In genomic region chr12:120590741-120591407, GRCh38 we compare ENCODE assay signal across 13 cellular contexts. TPM values are rescaled to one million over a fixed set of nuclear protein-coding genes. Genes with fewer than 3 reads are reported as not detected.
"Had no signal": no experiment of that assay in that cellular context is flagged by ENCODE, and none has a peak within 500 bp of the region (broad histone marks: within the 10 kb centered on the region; RNA-seq: fewer than 3 reads in every experiment).

No MANE protein-coding gene starts in this region.

- H3K27ac Mint-ChIP-seq: activated CD4-positive, alpha-beta T cell treated with anti-CD3 and anti-CD28 coated beads, Interleukin-2, amount 10 ng/mL, durations not matched to agents 24 days and 14 days; activated naive CD4-positive, alpha-beta T cell treated with anti-CD3 and anti-CD28 coated beads for 36 hours; memory B cell; stimulated activated effector memory CD8-positive, alpha-beta T cell treated with anti-CD3 and anti-CD28 coated beads, Interleukin-12 subunit alpha, Interleukin-12 subunit beta, amount 100 ng/mL, for 72 hours; T-helper 1 cell treated with Interleukin-12 subunit alpha and Interleukin-12 subunit beta and Interleukin-4 antibody, amounts not matched to agents 30 μg/mL and 1 μg/mL, for 36 hours had no signal

- DNase-seq: activated CD4-positive, alpha-beta T cell treated with anti-CD3 and anti-CD28 coated beads, Interleukin-2, amount 10 ng/mL, durations not matched to agents 24 days and 14 days; activated CD8-positive, alpha-beta memory T cell treated with anti-CD3 and anti-CD28 coated beads for 24 hours; activated naive CD4-positive, alpha-beta T cell treated with anti-CD3 and anti-CD28 coated beads for 36 hours; caudate nucleus; cortex of kidney; effector memory CD4-positive, alpha-beta T cell; hypothalamus; right cardiac atrium; trophoblast cell had no signal

- H3K9me3 Mint-ChIP-seq: activated CD4-positive, alpha-beta T cell treated with anti-CD3 and anti-CD28 coated beads, Interleukin-2, amount 10 ng/mL, durations not matched to agents 24 days and 14 days; activated naive CD4-positive, alpha-beta T cell treated with anti-CD3 and anti-CD28 coated beads for 36 hours; memory B cell; stimulated activated effector memory CD8-positive, alpha-beta T cell treated with anti-CD3 and anti-CD28 coated beads, Interleukin-12 subunit alpha, Interleukin-12 subunit beta, amount 100 ng/mL, for 72 hours; T-helper 1 cell treated with Interleukin-12 subunit alpha and Interleukin-12 subunit beta and Interleukin-4 antibody, amounts not matched to agents 30 μg/mL and 1 μg/mL, for 36 hours; WTC11 had no signal

- H3K36me3 Mint-ChIP-seq: memory B cell; stimulated activated effector memory CD8-positive, alpha-beta T cell treated with anti-CD3 and anti-CD28 coated beads, Interleukin-12 subunit alpha, Interleukin-12 subunit beta, amount 100 ng/mL, for 72 hours; WTC11 had no signal

- H3K4me3 Mint-ChIP-seq: activated CD4-positive, alpha-beta T cell treated with anti-CD3 and anti-CD28 coated beads, Interleukin-2, amount 10 ng/mL, durations not matched to agents 24 days and 14 days; activated naive CD4-positive, alpha-beta T cell treated with anti-CD3 and anti-CD28 coated beads for 36 hours; memory B cell; stimulated activated effector memory CD8-positive, alpha-beta T cell treated with anti-CD3 and anti-CD28 coated beads, Interleukin-12 subunit alpha, Interleukin-12 subunit beta, amount 100 ng/mL, for 72 hours; T-helper 1 cell treated with Interleukin-12 subunit alpha and Interleukin-12 subunit beta and Interleukin-4 antibody, amounts not matched to agents 30 μg/mL and 1 μg/mL, for 36 hours; WTC11 had no signal

- ATAC-seq: stimulated activated effector memory CD8-positive, alpha-beta T cell treated with anti-CD3 and anti-CD28 coated beads, Interleukin-12 subunit alpha, Interleukin-12 subunit beta, amount 100 ng/mL, for 72 hours had no signal

- H3K4me1 Mint-ChIP-seq: activated CD4-positive, alpha-beta T cell treated with anti-CD3 and anti-CD28 coated beads, Interleukin-2, amount 10 ng/mL, durations not matched to agents 24 days and 14 days; memory B cell; stimulated activated effector memory CD8-positive, alpha-beta T cell treated with anti-CD3 and anti-CD28 coated beads, Interleukin-12 subunit alpha, Interleukin-12 subunit beta, amount 100 ng/mL, for 72 hours had no signal

RNA-seq across cellular contexts. Expression of gene CABP1, which starts 49.6 kb away (rescaled TPM):
- total RNA-seq: activated naive CD4-positive, alpha-beta T cell treated with anti-CD3 and anti-CD28 coated beads for 36 hours had no signal
